In genomic region chr2:217061916-217062315, GRCh38 we compare ENCODE assay signal across 18 cellular contexts.
"Had no signal": no experiment of that assay in that cellular context is flagged by ENCODE, and none has a peak within 500 bp of the region (broad histone marks: within the 10 kb centered on the region; RNA-seq: fewer than 3 reads in every experiment).

No MANE protein-coding gene starts in this region.

- H3K4me2 ChIP-seq: smooth muscle cell had no signal

- H3K9me3 ChIP-seq: adrenal gland, mucosa of descending colon, sigmoid colon, upper lobe of left lung had no signal

- H3K4me3 ChIP-seq: adrenal gland, mucosa of descending colon, sigmoid colon, smooth muscle cell, upper lobe of left lung had no signal

- H3K27me3 ChIP-seq: adrenal gland, sigmoid colon, upper lobe of left lung had no signal

- H3K27ac ChIP-seq: adrenal gland, upper lobe of left lung had no signal

- H3K36me3 ChIP-seq: adrenal gland, sigmoid colon, upper lobe of left lung had no signal

- H3K4me1 ChIP-seq: adrenal gland had no signal

- DNase-seq: activated naive CD4-positive, alpha-beta T cell; activated T-cell treated with anti-CD3 and anti-CD28 coated beads, Interleukin-2, amount 50 U/mL, for 24 hours; adrenal gland; effector memory CD8-positive, alpha-beta T cell; foreskin melanocyte; islet precursor cell; left cardiac atrium; mucosa of descending colon; occipital lobe; sigmoid colon; stimulated activated CD4-positive, alpha-beta T cell treated with anti-CD3 and anti-CD28 coated beads, Interleukin-15, amount 100 ng/mL, for 24 hours; stimulated activated naive CD4-positive, alpha-beta T cell treated with Interleukin-2 at 50 U/mL for 16 hours; T-helper 9 cell; upper lobe of left lung had no signal

- ATAC-seq: activated T-helper 17 cell treated with anti-CD3 and anti-CD28 coated beads, Interleukin-2, amount 50 U/mL, for 72 hours; effector memory CD8-positive, alpha-beta T cell; esophagus mucosa; left cardiac atrium; mucosa of descending colon; WTC11 had no signal
